Comparison of ENCODE assay signal across 8 cellular contexts in genomic region chrX:102154900-102155805, GRCh38. TPM values are rescaled to one million over a fixed set of nuclear protein-coding genes. Genes with fewer than 3 reads are reported as not detected.
DNase-seq lines count a peak whose midpoint lies in the region; ATAC-seq and TF ChIP-seq lines count a peak whose summit lies in the region.

No MANE protein-coding gene starts in this region.

- H3K4me3 Mint-ChIP-seq in activated CD4-positive, alpha-beta T cell treated with anti-CD3 and anti-CD28 coated beads, Interleukin-2, amount 10 ng/mL, durations not matched to agents 7 days and 5 days: peak overlapping the region; percentile 89
- peak overlapping the region; percentile 96 for H3K4me3 Mint-ChIP-seq in neural progenitor cell

- peak; percentile 8 for DNase-seq in activated CD4-positive, alpha-beta T cell treated with anti-CD3 and anti-CD28 coated beads, Interleukin-2, amount 10 ng/mL, durations not matched to agents 7 days and 5 days
- DNase-seq in neural progenitor cell (ENCODE audit: low spot score) (peak; percentile 1), SJCRH30 (no peak), KG1 (lab: John Stamatoyannopoulos, UW) (no peak), middle frontal gyrus (ENCODE audit: extremely low spot score, low spot score) (no peak)

- ATAC-seq in GM19372 (IDR thresholded peaks at IDR 0.05; ENCODE audit: low read depth, unreplicated experiment) (peak; percentile 46), HG03139 (IDR thresholded peaks at IDR 0.05; ENCODE audit: unreplicated experiment) (peak; percentile 22)

- H3K4me2 ChIP-seq in neural progenitor cell: peak overlapping the region; percentile 49

- no peaks in the 10 kb centered on the region for H3K27me3 ChIP-seq in endocrine pancreas (ENCODE audit: control insufficient read depth, insufficient read depth, low read length)
- H3K27me3 ChIP-seq in neural progenitor cell: no peaks in the 10 kb centered on the region
- H3K27me3 ChIP-seq in SJCRH30: no peaks in the 10 kb centered on the region

- H3K79me2 ChIP-seq in neural progenitor cell (ENCODE audit: low read depth): no peaks in the 10 kb centered on the region

- H2AFZ ChIP-seq in neural progenitor cell (replicated peaks): no peak overlapping the region

- peak overlapping the region; percentile 93 for H3K27ac Mint-ChIP-seq in activated CD4-positive, alpha-beta T cell treated with anti-CD3 and anti-CD28 coated beads, Interleukin-2, amount 10 ng/mL, durations not matched to agents 7 days and 5 days
- H3K27ac Mint-ChIP-seq in neural progenitor cell: no peak overlapping the region

- no peak for TF ChIP-seq CTCF in neural progenitor cell (IDR thresholded peaks at IDR 0.05)

- no peaks in the 10 kb centered on the region for H3K9me3 Mint-ChIP-seq in activated CD4-positive, alpha-beta T cell treated with anti-CD3 and anti-CD28 coated beads, Interleukin-2, amount 10 ng/mL, durations not matched to agents 7 days and 5 days
- peaks cover 5% of the 10 kb centered on the region for H3K9me3 Mint-ChIP-seq in neural progenitor cell

- peaks cover 17% of the 10 kb centered on the region for H3K4me1 Mint-ChIP-seq in activated CD4-positive, alpha-beta T cell treated with anti-CD3 and anti-CD28 coated beads, Interleukin-2, amount 10 ng/mL, durations not matched to agents 7 days and 5 days
- H3K4me1 Mint-ChIP-seq in neural progenitor cell: peaks cover 4% of the 10 kb centered on the region

- H3K36me3 Mint-ChIP-seq in activated CD4-positive, alpha-beta T cell treated with anti-CD3 and anti-CD28 coated beads, Interleukin-2, amount 10 ng/mL, durations not matched to agents 7 days and 5 days (ENCODE audit: low read depth): no peaks in the 10 kb centered on the region
- no peaks in the 10 kb centered on the region for H3K36me3 Mint-ChIP-seq in neural progenitor cell

- no peaks in the 10 kb centered on the region for H3K36me3 ChIP-seq in endocrine pancreas (ENCODE audit: control insufficient read depth, insufficient read depth, low read length)
- no peaks in the 10 kb centered on the region for H3K36me3 ChIP-seq in neural progenitor cell
- H3K36me3 ChIP-seq in SJCRH30: no peaks in the 10 kb centered on the region

- H3K9me3 ChIP-seq in endocrine pancreas (ENCODE audit: control insufficient read depth, low read length) (no peaks in the 10 kb centered on the region), neural progenitor cell (ENCODE audit: low read depth) (peaks cover 11% of the 10 kb centered on the region), SJCRH30 (replicated peaks) (no peaks in the 10 kb centered on the region)

- H3K9ac ChIP-seq in endocrine pancreas (ENCODE audit: control insufficient read depth, insufficient read depth, low read length): peak overlapping the region; percentile 63
- no peak overlapping the region for H3K9ac ChIP-seq in neural progenitor cell

- peak overlapping the region; percentile 75 for H3K4me3 ChIP-seq in endocrine pancreas (ENCODE audit: control insufficient read depth, insufficient read depth, low read length)
- peak overlapping the region; percentile 29 for H3K4me3 ChIP-seq in neural progenitor cell
- no peak overlapping the region for H3K4me3 ChIP-seq in SJCRH30

- H3K27ac ChIP-seq in neural progenitor cell: no peak overlapping the region
- H3K27ac ChIP-seq in SJCRH30: no peak overlapping the region

- peaks cover 6% of the 10 kb centered on the region for H3K27me3 Mint-ChIP-seq in activated CD4-positive, alpha-beta T cell treated with anti-CD3 and anti-CD28 coated beads, Interleukin-2, amount 10 ng/mL, durations not matched to agents 7 days and 5 days
- H3K27me3 Mint-ChIP-seq in neural progenitor cell (ENCODE audit: insufficient read depth, low read depth): peaks cover 3% of the 10 kb centered on the region

- H3K4me1 ChIP-seq in endocrine pancreas (ENCODE audit: control insufficient read depth, insufficient read depth, low read length): no peaks in the 10 kb centered on the region
- H3K4me1 ChIP-seq in neural progenitor cell: no peaks in the 10 kb centered on the region
- no peaks in the 10 kb centered on the region for H3K4me1 ChIP-seq in SJCRH30

- POLR2A ChIA-PET in activated CD4-positive, alpha-beta T cell treated with anti-CD3 and anti-CD28 coated beads, Interleukin-2, amount 10 ng/mL, durations not matched to agents 7 days and 5 days (lab: Charles Lee): no interaction called here

- no peaks in the 10 kb centered on the region for H4K20me1 ChIP-seq in neural progenitor cell (ENCODE audit: low read depth)

- CTCF ChIA-PET in activated CD4-positive, alpha-beta T cell treated with anti-CD3 and anti-CD28 coated beads, Interleukin-2, amount 10 ng/mL, durations not matched to agents 7 days and 5 days (lab: Charles Lee): interaction anchor here (0.5 kb wide), 1 partner anchor 808 kb away, joined by 4 read pairs; no protein-coding TSS in a partner anchor

- H3F3A ChIP-seq in neural progenitor cell (ENCODE audit: low read depth): no peaks in the 10 kb centered on the region

RNA-seq across cellular contexts. Expression of gene BEX5, which starts 0.6 kb away (rescaled TPM):
- 1 to 10 TPM; 1.5 to 2.2 TPM for total RNA-seq in activated CD4-positive, alpha-beta T cell treated with anti-CD3 and anti-CD28 coated beads, Interleukin-2, amount 10 ng/mL, durations not matched to agents 7 days and 5 days
- total RNA-seq in neural progenitor cell (ENCODE audit: low replicate concordance): 1.6 and 3.8 TPM in 2 replicates
- total RNA-seq in SJCRH30 (2014; rRNA removed; shearing (Covaris generic)): not detected in 2 replicates

RNA-seq across cellular contexts. Expression of gene TCEAL6, which starts 12.9 kb away (rescaled TPM):
- total RNA-seq in activated CD4-positive, alpha-beta T cell treated with anti-CD3 and anti-CD28 coated beads, Interleukin-2, amount 10 ng/mL, durations not matched to agents 7 days and 5 days: not detected
- total RNA-seq in neural progenitor cell (ENCODE audit: low replicate concordance): not detected in 2 replicates
- total RNA-seq in SJCRH30 (2014; rRNA removed; shearing (Covaris generic)): not detected in 2 replicates

RNA-seq across cellular contexts. Expression of gene TCEAL2, which starts 29.7 kb away (rescaled TPM):
- not detected for total RNA-seq in activated CD4-positive, alpha-beta T cell treated with anti-CD3 and anti-CD28 coated beads, Interleukin-2, amount 10 ng/mL, durations not matched to agents 7 days and 5 days
- total RNA-seq in neural progenitor cell (ENCODE audit: low replicate concordance): 12.9 and 19.8 TPM in 2 replicates
- not detected in 2 replicates for total RNA-seq in SJCRH30 (2014; rRNA removed; shearing (Covaris generic))

RNA-seq across cellular contexts. Expression of gene TCP11X1, which starts 59.9 kb away (rescaled TPM):
- total RNA-seq in activated CD4-positive, alpha-beta T cell treated with anti-CD3 and anti-CD28 coated beads, Interleukin-2, amount 10 ng/mL, durations not matched to agents 7 days and 5 days: not detected
- total RNA-seq in neural progenitor cell (ENCODE audit: low replicate concordance): 0.40 TPM in 1 of 2 replicates, not detected in the other
- total RNA-seq in SJCRH30 (2014; rRNA removed; shearing (Covaris generic)): 0.08 TPM in 1 of 2 replicates, not detected in the other

Comparison
In these comparisons a context has a peak if more than half of its experiments do, and no peak if none do; other contexts are left out.
1. DNase-seq: peak in activated CD4-positive, alpha-beta T cell treated with anti-CD3 and anti-CD28 coated beads, Interleukin-2, amount 10 ng/mL, durations not matched to agents 7 days and 5 days (single experiment) and neural progenitor cell (single experiment); none in SJCRH30 (0 of 2), KG1 (single experiment) and middle frontal gyrus (single experiment).
2. RNA of gene TCEAL2, which starts 29.7 kb away (total RNA-seq): 12.9 to 19.8 TPM in neural progenitor cell; not detected in activated CD4-positive, alpha-beta T cell treated with anti-CD3 and anti-CD28 coated beads, Interleukin-2, amount 10 ng/mL, durations not matched to agents 7 days and 5 days and not detected in SJCRH30; every median in the first group is over 10 times any median in the second.